In genomic region chr4:142126890-142127497, GRCh38 we compare ENCODE assay signal across 8 cellular contexts.
DNase-seq lines count a peak whose midpoint lies in the region; ATAC-seq lines count a peak whose summit lies in the region.

No MANE protein-coding gene starts in this region.

- H3K9me3 Mint-ChIP-seq in activated naive CD8-positive, alpha-beta T cell treated with anti-CD3 and anti-CD28 coated beads, Interleukin-2, amount 50 U/mL, for 24 hours = no peaks in the 10 kb centered on the region

- H3K27me3 Mint-ChIP-seq in activated naive CD8-positive, alpha-beta T cell treated with anti-CD3 and anti-CD28 coated beads, Interleukin-2, amount 50 U/mL, for 24 hours = no peaks in the 10 kb centered on the region

- peak; percentile 62 for ATAC-seq in GM21786 (IDR thresholded peaks at IDR 0.05; ENCODE audit: unreplicated experiment)
- no peak for ATAC-seq in activated naive CD8-positive, alpha-beta T cell treated with anti-CD3 and anti-CD28 coated beads, Interleukin-2, amount 50 U/mL, for 24 hours
- peak; percentile 65 for ATAC-seq in left ventricle myocardium superior

- intact Hi-C loops in left ventricle myocardium superior (cut with micrococcal nuclease) = loop anchor here (5.0 to 10.0 kb wide), 3 partner anchors 228 to 720 kb away; partner anchors contain the start of gene INPP4B

- no peak overlapping the region for H3K4me3 Mint-ChIP-seq in activated naive CD8-positive, alpha-beta T cell treated with anti-CD3 and anti-CD28 coated beads, Interleukin-2, amount 50 U/mL, for 24 hours

- no peak overlapping the region for H3K27ac Mint-ChIP-seq in activated naive CD8-positive, alpha-beta T cell treated with anti-CD3 and anti-CD28 coated beads, Interleukin-2, amount 50 U/mL, for 24 hours

- peak; percentile 58 for DNase-seq in GM03348 (ENCODE audit: low spot score)
- peak; percentile 68 for DNase-seq in LoVo (ENCODE audit: low spot score)
- peak; percentile 4 for DNase-seq in SKM-1 (lab: John Stamatoyannopoulos, UW; ENCODE audit: unreplicated experiment)
- peak; percentile 49 for DNase-seq in activated naive CD8-positive, alpha-beta T cell treated with anti-CD3 and anti-CD28 coated beads, Interleukin-2, amount 50 U/mL, for 24 hours
- no peak for DNase-seq in left ventricle myocardium superior
- peak; percentile 67 for DNase-seq in smooth muscle cell of the brain vasculature (ENCODE audit: low read depth, low spot score)
- no peak for DNase-seq in NK-92 (lab: John Stamatoyannopoulos, UW; ENCODE audit: unreplicated experiment)

- H3K36me3 Mint-ChIP-seq in activated naive CD8-positive, alpha-beta T cell treated with anti-CD3 and anti-CD28 coated beads, Interleukin-2, amount 50 U/mL, for 24 hours (ENCODE audit: low read depth) = peaks cover 10% of the 10 kb centered on the region

- H3K4me1 Mint-ChIP-seq in activated naive CD8-positive, alpha-beta T cell treated with anti-CD3 and anti-CD28 coated beads, Interleukin-2, amount 50 U/mL, for 24 hours = peaks cover 10% of the 10 kb centered on the region

Comparison
In these comparisons a context has a peak if more than half of its experiments do, and no peak if none do; other contexts are left out.
1. DNase-seq: peak in GM03348 (single experiment), LoVo (single experiment), SKM-1 (single experiment), activated naive CD8-positive, alpha-beta T cell treated with anti-CD3 and anti-CD28 coated beads, Interleukin-2, amount 50 U/mL, for 24 hours (single experiment) and smooth muscle cell of the brain vasculature (single experiment); none in left ventricle myocardium superior (single experiment) and NK-92 (single experiment).